Comparison of ENCODE assay signal across 1 cellular context in genomic region chr2:238441262-238442114, GRCh38.
TF ChIP-seq lines count a peak whose summit lies in the region.

No MANE protein-coding gene starts in this region.

TF ChIP-seq in HepG2, 621 proteins besides CTCF, POLR2A, EP300 and RAD21 (continued from another document and continues in another):
- TF ChIP-seq PATZ1 (CRISPR knock-in tag; IDR thresholded peaks at IDR 0.05) (peak; percentile 89), BCL6 (CRISPR knock-in tag; IDR thresholded peaks at IDR 0.05) (peak; percentile 47; the same call in 1 of the 2 replicates), NFATC3 (CRISPR knock-in tag; IDR thresholded peaks at IDR 0.05) (no peak), ZNF713 (CRISPR knock-in tag; IDR thresholded peaks at IDR 0.05) (peak; percentile 75; the same call in 1 of the 2 replicates), ZNF564 (CRISPR knock-in tag; IDR thresholded peaks at IDR 0.05) (peak; percentile 61; the same call in 1 of the 2 replicates), TFAP4 (IDR thresholded peaks at IDR 0.05; ENCODE audit: borderline replicate concordance, low read depth) (peak; percentile 81; the same call in 1 of the 2 replicates), ZNF33A (CRISPR knock-in tag; IDR thresholded peaks at IDR 0.05; ENCODE audit: borderline replicate concordance) (no peak), ZMAT3 (CRISPR knock-in tag; conservative IDR thresholded peaks at IDR 0.05) (peak; percentile 70; the same call in 1 of the 2 replicates), ZNF775 (CRISPR knock-in tag; IDR thresholded peaks at IDR 0.05; ENCODE audit: borderline replicate concordance) (no peak), GZF1 (CRISPR knock-in tag; IDR thresholded peaks at IDR 0.05) (peak; percentile 83; the same call in 1 of the 2 replicates), ZSCAN20 (CRISPR knock-in tag; IDR thresholded peaks at IDR 0.05; ENCODE audit: borderline replicate concordance) (no peak; the same call in 1 of the 2 replicates), BCL3 (CRISPR knock-in tag; IDR thresholded peaks at IDR 0.05) (peak; percentile 67), ZNF34 (CRISPR knock-in tag; IDR thresholded peaks at IDR 0.05; ENCODE audit: borderline replicate concordance) (0 out of 2 replicates have a peak, but pooled peaks have one; percentile 41), EEA1 (CRISPR knock-in tag; IDR thresholded peaks at IDR 0.05; ENCODE audit: borderline replicate concordance) (no peak), ZNF609 (CRISPR knock-in tag; IDR thresholded peaks at IDR 0.05; ENCODE audit: borderline replicate concordance) (peak; percentile 85), FOSL2 (CRISPR knock-in tag; IDR thresholded peaks at IDR 0.05) (peak; percentile 41; the same call in 1 of the 2 replicates), MED8 (CRISPR knock-in tag; IDR thresholded peaks at IDR 0.05; ENCODE audit: insufficient replicate concordance) (no peak), ZGPAT (CRISPR knock-in tag; IDR thresholded peaks at IDR 0.05) (peak; percentile 74; the same call in 1 of the 2 replicates), CHCHD3 (CRISPR knock-in tag; IDR thresholded peaks at IDR 0.05) (0 out of 2 replicates have a peak, but pooled peaks have one; percentile 39), DZIP1 (CRISPR knock-in tag; IDR thresholded peaks at IDR 0.05) (0 out of 2 replicates have a peak, but pooled peaks have one; percentile 54), ZNF543 (CRISPR knock-in tag; IDR thresholded peaks at IDR 0.05) (peak; percentile 58; the same call in 1 of the 2 replicates), MBNL3 (CRISPR knock-in tag; conservative IDR thresholded peaks at IDR 0.05) (no peak), SALL1 (CRISPR knock-in tag; IDR thresholded peaks at IDR 0.05) (peak; percentile 98), KAT7 (CRISPR knock-in tag; IDR thresholded peaks at IDR 0.05; ENCODE audit: borderline replicate concordance) (peak; percentile 64; the same call in 1 of the 2 replicates), SUZ12 (IDR thresholded peaks at IDR 0.05; ENCODE audit: low read depth, low read length) (no peak), ZNF460 (CRISPR knock-in tag; IDR thresholded peaks at IDR 0.05; ENCODE audit: borderline replicate concordance) (no peak), THRA (CRISPR knock-in tag; IDR thresholded peaks at IDR 0.05; ENCODE audit: borderline replicate concordance) (peak; percentile 84), ZNF652 (CRISPR knock-in tag; IDR thresholded peaks at IDR 0.05; ENCODE audit: borderline replicate concordance, low read depth) (peak; percentile 10; the same call in 1 of the 2 replicates), ERF (CRISPR knock-in tag; IDR thresholded peaks at IDR 0.05) (peak; percentile 82), ZNF317 (CRISPR knock-in tag; IDR thresholded peaks at IDR 0.05) (peak; percentile 77), THAP7 (CRISPR knock-in tag; IDR thresholded peaks at IDR 0.05) (peak; percentile 77; the same call in 1 of the 2 replicates), DRAP1 (CRISPR knock-in tag; IDR thresholded peaks at IDR 0.05) (peak; percentile 55; the same call in 1 of the 2 replicates), PITX1 (CRISPR knock-in tag; IDR thresholded peaks at IDR 0.05) (peak; percentile 93), ZNF337 (CRISPR knock-in tag; IDR thresholded peaks at IDR 0.05; ENCODE audit: borderline replicate concordance, low read depth) (peak; percentile 62; the same call in 1 of the 2 replicates), RORA (CRISPR knock-in tag; IDR thresholded peaks at IDR 0.05) (no peak), ZNF816 (CRISPR knock-in tag; IDR thresholded peaks at IDR 0.05; ENCODE audit: borderline replicate concordance) (no peak), ZFP41 (CRISPR knock-in tag; IDR thresholded peaks at IDR 0.05; ENCODE audit: borderline replicate concordance) (0 out of 2 replicates have a peak, but pooled peaks have one; percentile 81), ZNF747 (CRISPR knock-in tag; IDR thresholded peaks at IDR 0.05; ENCODE audit: borderline replicate concordance) (peak; percentile 63; the same call in 1 of the 2 replicates), MTA1 (CRISPR knock-in tag; IDR thresholded peaks at IDR 0.05; ENCODE audit: borderline replicate concordance) (peak; percentile 85; the same call in 1 of the 2 replicates), MAX (IDR thresholded peaks at IDR 0.05) (peak; percentile 96), ZKSCAN8 (CRISPR knock-in tag; IDR thresholded peaks at IDR 0.05; ENCODE audit: borderline replicate concordance) (peak; percentile 98), TERF1 (CRISPR knock-in tag; IDR thresholded peaks at IDR 0.05) (no peak), LCORL (IDR thresholded peaks at IDR 0.05) (no peak), LCORL (CRISPR knock-in tag; IDR thresholded peaks at IDR 0.05) (peak; percentile 79), CREB1 (IDR thresholded peaks at IDR 0.05) (no peak), CREB1 (CRISPR knock-in tag; IDR thresholded peaks at IDR 0.05) (peak; percentile 63; the same call in 1 of the 2 replicates), ZNF891 (CRISPR knock-in tag; IDR thresholded peaks at IDR 0.05) (peak; percentile 86; the same call in 1 of the 2 replicates), SMC3 (IDR thresholded peaks at IDR 0.05; ENCODE audit: low read length) (no peak; the same call in 1 of the 2 replicates)
